30 cellular contexts compared by ENCODE assay signal in genomic region chr1:226318471-226318870, GRCh38.
"Had no signal": no experiment of that assay in that cellular context is flagged by ENCODE, and none has a peak within 500 bp of the region (broad histone marks: within the 10 kb centered on the region; RNA-seq: fewer than 3 reads in every experiment).

No MANE protein-coding gene starts in this region.

- H3K4me3 Mint-ChIP-seq: naive thymus-derived CD4-positive, alpha-beta T cell; natural killer cell; nephron; neural progenitor cell; stimulated activated memory B cell treated with anti-CD40 and anti-IgM and Interleukin-4, amounts not matched to agents 10 μg/mL and 1 μg/mL and 100 μg/mL, for 72 hours; stimulated activated naive CD8-positive, alpha-beta T cell treated with anti-CD3 and anti-CD28 coated beads, Interleukin-15, Interleukin-2, amounts not matched to agents 100 ng/mL and 50 ng/mL, for 24 hours; type B pancreatic cell had no signal

- H3K9me3 Mint-ChIP-seq: natural killer cell; nephron; neural progenitor cell; stimulated activated memory B cell treated with anti-CD40 and anti-IgM and Interleukin-4, amounts not matched to agents 10 μg/mL and 1 μg/mL and 100 μg/mL, for 72 hours; stimulated activated naive CD8-positive, alpha-beta T cell treated with anti-CD3 and anti-CD28 coated beads, Interleukin-15, Interleukin-2, amounts not matched to agents 100 ng/mL and 50 ng/mL, for 24 hours had no signal

- H3K4me1 Mint-ChIP-seq: naive thymus-derived CD4-positive, alpha-beta T cell; natural killer cell; nephron; neural progenitor cell; stimulated activated memory B cell treated with anti-CD40 and anti-IgM and Interleukin-4, amounts not matched to agents 10 μg/mL and 1 μg/mL and 100 μg/mL, for 72 hours had no signal

- H3K4me1 ChIP-seq: neural progenitor cell, parathyroid adenoma, psoas muscle, right lobe of liver, spleen, stomach, thyroid gland, tibial nerve, upper lobe of right lung, uterus had no signal

- DNase-seq: naive thymus-derived CD4-positive, alpha-beta T cell; natural killer cell; nucleus accumbens; ovary; posterior cingulate gyrus; psoas muscle; right lobe of liver; spleen; stimulated activated CD4-positive, alpha-beta T cell treated with anti-CD3 and anti-CD28 coated beads, Interleukin-12 subunit alpha, Interleukin-12 subunit beta, amount 100 ng/mL, for 4 hours; stimulated activated CD4-positive, alpha-beta T cell treated with anti-CD3 and anti-CD28 coated beads, Interleukin-1b, Interleukin-23, amount 100 ng/mL, for 48 hours; stimulated activated CD4-positive, alpha-beta T cell treated with anti-CD3 and anti-CD28 coated beads, Interleukin-4, amount 100 ng/mL, for 1 hour; stimulated activated CD4-positive, alpha-beta T cell treated with anti-CD3 and anti-CD28 coated beads, Interleukin-4, amount 100 ng/mL, for 4 hours; stimulated activated CD8-positive, alpha-beta memory T cell treated with anti-CD3 and anti-CD28 coated beads, Interleukin-4, amount 100 ng/mL, for 48 hours; stimulated activated naive CD4-positive, alpha-beta T cell; stomach; thyroid gland; upper lobe of right lung; uterus had no signal

- H3K27ac ChIP-seq: neural progenitor cell, neutrophil, ovary, parathyroid adenoma, psoas muscle, right lobe of liver, skin epidermis, spleen, stomach, thoracic aorta, thyroid gland, tibial nerve, upper lobe of right lung, uterus had no signal

- H3K36me3 Mint-ChIP-seq: natural killer cell; neural progenitor cell; stimulated activated memory B cell treated with anti-CD40 and anti-IgM and Interleukin-4, amounts not matched to agents 10 μg/mL and 1 μg/mL and 100 μg/mL, for 72 hours; type B pancreatic cell had no signal

- H3K36me3 ChIP-seq: neural progenitor cell, neutrophil, ovary, right lobe of liver, spleen, stomach, thoracic aorta, thyroid gland, tibial nerve, upper lobe of right lung, uterus had no signal

- H3K27me3 ChIP-seq: neural progenitor cell, ovary, thyroid gland, tibial nerve, uterus had no signal

- ATAC-seq: naive thymus-derived CD4-positive, alpha-beta T cell; natural killer cell; psoas muscle; right lobe of liver; stimulated activated memory B cell treated with anti-CD40 and anti-IgM and Interleukin-4, amounts not matched to agents 10 μg/mL and 1 μg/mL and 100 μg/mL, for 72 hours; upper lobe of right lung had no signal

- H3K9me3 ChIP-seq: neutrophil, ovary, psoas muscle, right lobe of liver, spleen, stomach, thoracic aorta, thyroid gland, tibial nerve, upper lobe of right lung, uterus had no signal

- H3K27ac Mint-ChIP-seq: naive thymus-derived CD4-positive, alpha-beta T cell; natural killer cell; nephron; neural progenitor cell; progenitor cell of endocrine pancreas; stimulated activated memory B cell treated with anti-CD40 and anti-IgM and Interleukin-4, amounts not matched to agents 10 μg/mL and 1 μg/mL and 100 μg/mL, for 72 hours; stimulated activated naive CD8-positive, alpha-beta T cell treated with anti-CD3 and anti-CD28 coated beads, Interleukin-15, Interleukin-2, amounts not matched to agents 100 ng/mL and 50 ng/mL, for 24 hours; type B pancreatic cell had no signal

- H3K4me3 ChIP-seq: neural progenitor cell, ovary, psoas muscle, right lobe of liver, skin epidermis, smooth muscle cell, spleen, stomach, thoracic aorta, thyroid gland, tibial nerve, upper lobe of right lung, uterus had no signal
